Comparison of ENCODE assay signal across 26 cellular contexts in the genomic region with DNA sequence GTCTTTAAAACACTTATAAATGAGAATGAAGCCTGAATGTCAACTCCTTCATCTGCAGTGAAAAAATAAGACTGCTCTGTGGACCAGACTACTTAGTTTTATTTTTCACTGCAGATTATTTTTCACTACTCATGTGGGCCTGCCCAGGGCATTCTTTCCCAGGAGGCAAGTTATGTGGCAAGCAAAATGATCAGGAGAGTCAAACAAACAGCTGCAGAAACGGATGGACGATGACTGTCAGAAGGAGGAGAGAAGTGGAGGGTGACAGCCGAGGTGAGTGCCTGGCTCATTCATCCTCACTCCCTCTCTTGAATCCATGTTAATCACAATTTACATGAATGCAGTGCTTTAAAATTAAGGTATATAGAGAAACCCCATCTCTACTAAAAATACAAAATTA.
"Had no signal": no experiment of that assay in that cellular context is flagged by ENCODE, and none has a peak within 500 bp of the region (broad histone marks: within the 10 kb centered on the region; RNA-seq: fewer than 3 reads in every experiment).

No MANE protein-coding gene starts in this region.

- H3K27ac Mint-ChIP-seq: neural progenitor cell, type B pancreatic cell had no signal

- H3K27me3 ChIP-seq: pancreas, tibial nerve, vagina had no signal

- H3K9ac ChIP-seq: neural progenitor cell had no signal

- H3K4me1 ChIP-seq: neural progenitor cell, pancreas, prostate gland, vagina had no signal

- H3K36me3 ChIP-seq: lower lobe of right lung, neural progenitor cell, neutrophil, pancreas, prostate gland, spleen, tibial nerve, vagina had no signal

- ATAC-seq: left lobe of liver; lower lobe of right lung; naive thymus-derived CD8-positive, alpha-beta T cell; pancreas; right cardiac atrium; sciatic nerve; stimulated activated effector memory CD8-positive, alpha-beta T cell treated with anti-CD3 and anti-CD28 coated beads, Interleukin-12 subunit alpha, Interleukin-12 subunit beta, amount 100 ng/mL, for 72 hours; stimulated activated naive CD8-positive, alpha-beta T cell treated with anti-CD3 and anti-CD28 coated beads, Interleukin-15, amount 100 ng/mL, for 72 hours had no signal

- H3K4me3 ChIP-seq: lower lobe of right lung, neural progenitor cell, pancreas, prostate gland, spleen, tibial nerve, vagina had no signal

- DNase-seq: hypothalamus; islet precursor cell; mammary epithelial cell; mesenchymal stem cell; naive thymus-derived CD8-positive, alpha-beta T cell; occipital lobe; pancreas; retina; small intestine; spleen; stimulated activated CD4-positive, alpha-beta T cell treated with anti-CD3 and anti-CD28 coated beads, Interleukin-4, amount 100 ng/mL, for 24 hours; stimulated activated naive CD4-positive, alpha-beta T cell treated with Interleukin-2 at 50 U/mL for 16 hours; stimulated activated naive CD8-positive, alpha-beta T cell treated with anti-CD3 and anti-CD28 coated beads, Interleukin-15, amount 100 ng/mL, for 72 hours; substantia nigra had no signal

- H3K9me3 ChIP-seq: lower lobe of right lung, neutrophil, pancreas, prostate gland, vagina had no signal

- H3K27me3 Mint-ChIP-seq: naive thymus-derived CD8-positive, alpha-beta T cell; stimulated activated naive CD8-positive, alpha-beta T cell treated with anti-CD3 and anti-CD28 coated beads, Interleukin-15, amount 100 ng/mL, for 72 hours; type B pancreatic cell had no signal

- H3K36me3 Mint-ChIP-seq: naive thymus-derived CD8-positive, alpha-beta T cell; neural progenitor cell; stimulated activated effector memory CD8-positive, alpha-beta T cell treated with anti-CD3 and anti-CD28 coated beads, Interleukin-12 subunit alpha, Interleukin-12 subunit beta, amount 100 ng/mL, for 72 hours; type B pancreatic cell had no signal

- H3K9me3 Mint-ChIP-seq: nephron; stimulated activated effector memory CD8-positive, alpha-beta T cell treated with anti-CD3 and anti-CD28 coated beads, Interleukin-12 subunit alpha, Interleukin-12 subunit beta, amount 100 ng/mL, for 72 hours; stimulated activated naive CD8-positive, alpha-beta T cell treated with anti-CD3 and anti-CD28 coated beads, Interleukin-15, amount 100 ng/mL, for 72 hours; type B pancreatic cell had no signal

- H3K27ac ChIP-seq: lower lobe of right lung, neural progenitor cell, neutrophil, pancreas, prostate gland, spleen, tibial nerve, vagina had no signal

- H3K4me3 Mint-ChIP-seq: naive thymus-derived CD8-positive, alpha-beta T cell; neural progenitor cell; stimulated activated effector memory CD8-positive, alpha-beta T cell treated with anti-CD3 and anti-CD28 coated beads, Interleukin-12 subunit alpha, Interleukin-12 subunit beta, amount 100 ng/mL, for 72 hours; stimulated activated naive CD8-positive, alpha-beta T cell treated with anti-CD3 and anti-CD28 coated beads, Interleukin-15, amount 100 ng/mL, for 72 hours; type B pancreatic cell had no signal

- H3K4me2 ChIP-seq: neural progenitor cell had no signal
